13 cellular contexts compared by ENCODE assay signal in the genomic region with DNA sequence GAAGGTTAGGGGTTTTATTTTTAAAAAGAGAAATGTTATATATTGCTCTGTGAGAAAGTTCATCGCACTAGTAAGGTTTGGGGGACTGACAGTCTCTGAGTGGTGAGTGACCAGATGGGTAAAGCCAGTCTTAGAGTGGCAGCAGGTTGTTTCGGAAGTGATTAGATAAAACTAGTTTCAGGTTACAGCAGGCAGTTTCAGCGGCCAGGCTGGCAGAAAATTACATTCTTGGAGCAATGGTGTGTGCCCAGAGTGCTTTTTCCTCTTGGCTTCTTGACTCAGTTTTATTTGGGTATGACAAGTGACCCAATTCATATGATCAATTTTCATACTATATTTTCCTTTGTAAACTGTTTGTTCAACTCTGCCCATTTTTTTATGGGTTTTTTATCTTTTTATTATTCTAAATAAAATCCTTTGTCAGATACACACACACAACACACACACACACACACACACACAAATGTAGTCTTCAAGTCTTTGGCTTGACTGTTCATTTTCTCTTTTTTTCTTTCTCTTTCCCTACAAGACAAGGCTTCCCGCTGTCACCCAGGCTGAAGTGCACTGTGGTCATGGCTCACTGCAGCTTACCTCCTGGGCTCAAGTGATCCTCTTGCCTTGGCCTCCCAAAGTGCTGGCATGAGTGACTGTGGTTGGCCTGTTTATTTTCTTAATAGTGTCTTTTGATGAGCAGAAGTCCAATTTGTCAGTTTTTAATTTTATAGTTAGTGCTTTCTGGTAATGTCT. TPM values are rescaled to one million over a fixed set of nuclear protein-coding genes. Genes with fewer than 3 reads are reported as not detected.
DNase-seq lines count a peak whose midpoint lies in the region; ATAC-seq and TF ChIP-seq lines count a peak whose summit lies in the region.
"Had no signal": no experiment of that assay in that cellular context is flagged by ENCODE, and none has a peak within 500 bp of the region (broad histone marks: within the 10 kb centered on the region; RNA-seq: fewer than 3 reads in every experiment).

No MANE protein-coding gene starts in this region.

- no peaks in the 10 kb centered on the region for H3K27me3 ChIP-seq in neural progenitor cell
- H3K27me3 ChIP-seq in spleen (replicated peaks in 1 of 7) = no peaks in the 10 kb centered on the region
- H3K27me3 ChIP-seq: SJCRH30 had no signal

- 79 to 90% (median 89%) methylated on average over 4 of the region's 4 CpGs for WGBS in spleen, 5 donors

- no peak for ATAC-seq in HG03439 (IDR thresholded peaks at IDR 0.05; ENCODE audit: unreplicated experiment)
- ATAC-seq: stimulated activated naive CD8-positive, alpha-beta T cell treated with anti-CD3 and anti-CD28 coated beads, Interleukin-15, Interleukin-2, amounts not matched to agents 100 U/mL and 50 U/mL, for 24 hours had no signal

- no peaks in the 10 kb centered on the region for H3F3A ChIP-seq in neural progenitor cell (ENCODE audit: low read depth)

- H4K20me1 ChIP-seq in neural progenitor cell (ENCODE audit: low read depth) = no peaks in the 10 kb centered on the region

- CTCF ChIA-PET in activated CD4-positive, alpha-beta T cell treated with anti-CD3 and anti-CD28 coated beads, Interleukin-2, amount 10 ng/mL, durations not matched to agents 7 days and 5 days (lab: Charles Lee) = interaction anchor here (1.2 kb wide), 1 partner anchor 10 kb away, joined by 3 read pairs; no protein-coding TSS in a partner anchor

- H3K27me3 Mint-ChIP-seq in neural progenitor cell (ENCODE audit: insufficient read depth, low read depth) = no peaks in the 10 kb centered on the region
- no peaks in the 10 kb centered on the region for H3K27me3 Mint-ChIP-seq in activated CD4-positive, alpha-beta T cell treated with anti-CD3 and anti-CD28 coated beads, Interleukin-2, amount 10 ng/mL, durations not matched to agents 7 days and 5 days
- H3K27me3 Mint-ChIP-seq: activated CD4-positive, alpha-beta memory T cell treated with anti-CD3 and anti-CD28 coated beads, Interleukin-2, amount 10 ng/mL, durations not matched to agents 7 days and 5 days had no signal

- no peak overlapping the region for H3K27ac Mint-ChIP-seq in neural progenitor cell
- no peak overlapping the region for H3K27ac Mint-ChIP-seq in activated CD4-positive, alpha-beta T cell treated with anti-CD3 and anti-CD28 coated beads, Interleukin-2, amount 10 ng/mL, durations not matched to agents 7 days and 5 days
- H3K27ac Mint-ChIP-seq: activated CD4-positive, alpha-beta memory T cell treated with anti-CD3 and anti-CD28 coated beads, Interleukin-2, amount 10 ng/mL, durations not matched to agents 7 days and 5 days had no signal

- H3K79me2 ChIP-seq in neural progenitor cell (ENCODE audit: low read depth) = peaks cover 75% of the 10 kb centered on the region

- H3K9me3 ChIP-seq in neural progenitor cell (ENCODE audit: low read depth) (no peaks in the 10 kb centered on the region), spleen (peaks cover 0 to 27% (median 22%) of the 10 kb centered on the region in 8 donors)
- H3K9me3 ChIP-seq: SJCRH30 had no signal

- no peak overlapping the region for H3K9ac ChIP-seq in neural progenitor cell

- no peak for TF ChIP-seq POLR2A in spleen (IDR thresholded peaks at IDR 0.05)

- H3K4me3 ChIP-seq in astrocyte of the cerebellum (ENCODE audit: low read depth, low read length) (no peak overlapping the region), neural progenitor cell (no peak overlapping the region), spleen (no peak overlapping the region)
- H3K4me3 ChIP-seq: SJCRH30 had no signal

- DNase-seq in H4 (ENCODE audit: low spot score) (peak; percentile 37), NCI-H2029 treated with DMSO at 0.1 percent for 48 hours (lab: John Stamatoyannopoulos, UW) (peak; percentile 42), astrocyte of the cerebellum (ENCODE audit: low read depth) (peak; percentile 11), neural progenitor cell (ENCODE audit: low spot score) (peak; percentile 2), substantia nigra (lab: John Stamatoyannopoulos, UW) (no peak), spleen (no peak)
- no peak for DNase-seq in activated CD4-positive, alpha-beta T cell treated with anti-CD3 and anti-CD28 coated beads, Interleukin-2, amount 10 ng/mL, durations not matched to agents 7 days and 5 days
- DNase-seq: activated CD4-positive, alpha-beta memory T cell treated with anti-CD3 and anti-CD28 coated beads, Interleukin-2, amount 10 ng/mL, durations not matched to agents 7 days and 5 days; DND-41; small intestine; stimulated activated naive CD8-positive, alpha-beta T cell treated with anti-CD3 and anti-CD28 coated beads, Interleukin-15, Interleukin-2, amounts not matched to agents 100 U/mL and 50 U/mL, for 24 hours had no signal

- H3K4me1 Mint-ChIP-seq in neural progenitor cell = no peaks in the 10 kb centered on the region
- H3K4me1 Mint-ChIP-seq in activated CD4-positive, alpha-beta T cell treated with anti-CD3 and anti-CD28 coated beads, Interleukin-2, amount 10 ng/mL, durations not matched to agents 7 days and 5 days = no peaks in the 10 kb centered on the region
- H3K4me1 Mint-ChIP-seq: activated CD4-positive, alpha-beta memory T cell treated with anti-CD3 and anti-CD28 coated beads, Interleukin-2, amount 10 ng/mL, durations not matched to agents 7 days and 5 days had no signal

- H3K27ac ChIP-seq in neural progenitor cell (no peak overlapping the region), substantia nigra (ENCODE audit: low read depth, low read length, poor library complexity, severe bottlenecking) (no peak overlapping the region), spleen (no peak overlapping the region)
- H3K27ac ChIP-seq: SJCRH30 had no signal

- intact Hi-C loops in spleen (cut with DNase I; ENCODE audit: low total_unique reads) = no loop called here

- no peak overlapping the region for H3K4me2 ChIP-seq in neural progenitor cell

- H2AFZ ChIP-seq in neural progenitor cell (replicated peaks) = no peak overlapping the region

- H3K36me3 Mint-ChIP-seq in neural progenitor cell = peaks cover 23% of the 10 kb centered on the region
- H3K36me3 Mint-ChIP-seq in activated CD4-positive, alpha-beta T cell treated with anti-CD3 and anti-CD28 coated beads, Interleukin-2, amount 10 ng/mL, durations not matched to agents 7 days and 5 days (ENCODE audit: low read depth) = peaks cover 26% of the 10 kb centered on the region

- H3K4me3 Mint-ChIP-seq in neural progenitor cell = no peak overlapping the region
- no peak overlapping the region for H3K4me3 Mint-ChIP-seq in activated CD4-positive, alpha-beta T cell treated with anti-CD3 and anti-CD28 coated beads, Interleukin-2, amount 10 ng/mL, durations not matched to agents 7 days and 5 days
- H3K4me3 Mint-ChIP-seq: activated CD4-positive, alpha-beta memory T cell treated with anti-CD3 and anti-CD28 coated beads, Interleukin-2, amount 10 ng/mL, durations not matched to agents 7 days and 5 days had no signal

- in situ Hi-C loops in astrocyte of the cerebellum (cut with HindIII; ENCODE audit: low sequenced_read_pairs) = no loop called here

- POLR2A ChIA-PET in activated CD4-positive, alpha-beta T cell treated with anti-CD3 and anti-CD28 coated beads, Interleukin-2, amount 10 ng/mL, durations not matched to agents 7 days and 5 days (lab: Charles Lee) = no interaction called here

- no peak for TF ChIP-seq CTCF in astrocyte of the cerebellum (IDR thresholded peaks at IDR 0.05; ENCODE audit: low read depth, low read length, missing control alignments)
- no peak for TF ChIP-seq CTCF in neural progenitor cell (IDR thresholded peaks at IDR 0.05)
- TF ChIP-seq CTCF in spleen (IDR thresholded peaks at IDR 0.05 in 8 of 11, conservative IDR thresholded peaks at IDR 0.05 in 3 of 11) = no peak

- peaks cover 43% of the 10 kb centered on the region for H3K9me3 Mint-ChIP-seq in neural progenitor cell
- H3K9me3 Mint-ChIP-seq in activated CD4-positive, alpha-beta T cell treated with anti-CD3 and anti-CD28 coated beads, Interleukin-2, amount 10 ng/mL, durations not matched to agents 7 days and 5 days = peaks cover 15% of the 10 kb centered on the region

- H3K4me1 ChIP-seq in neural progenitor cell = no peaks in the 10 kb centered on the region
- peaks cover 0 to 21% (median 0%) of the 10 kb centered on the region in 6 donors for H3K4me1 ChIP-seq in spleen
- H3K4me1 ChIP-seq: SJCRH30 had no signal

- H3K36me3 ChIP-seq in neural progenitor cell = no peaks in the 10 kb centered on the region
- H3K36me3 ChIP-seq in spleen = peaks cover 0 to 16% (median 0%) of the 10 kb centered on the region in 6 donors
- H3K36me3 ChIP-seq: SJCRH30 had no signal

RNA-seq across cellular contexts. Expression of gene RALBP1, which starts 30.9 kb away (rescaled TPM):
- total RNA-seq in H4 (2014; rRNA removed; shearing (Covaris generic)) = 49.0 and 53.8 TPM in 2 replicates
- total RNA-seq in neural progenitor cell (ENCODE audit: low replicate concordance) (61.5 and 84.7 TPM in 2 replicates), spleen (10 to 100 TPM; 44.3 to 76.4 (median 54.0) TPM)
- 10 to 100 TPM; 13.6 to 27.5 (median 17.8) TPM for polyA plus RNA-seq in spleen
- 10 to 100 TPM; 47.3 to 48.4 TPM for total RNA-seq in activated CD4-positive, alpha-beta T cell treated with anti-CD3 and anti-CD28 coated beads, Interleukin-2, amount 10 ng/mL, durations not matched to agents 7 days and 5 days

Comparison
In these comparisons a context has a peak if more than half of its experiments do, and no peak if none do; other contexts are left out.
1. DNase-seq: peak in H4 (single experiment), NCI-H2029 treated with DMSO at 0.1 percent for 48 hours (single experiment), astrocyte of the cerebellum (single experiment) and neural progenitor cell (single experiment); none in substantia nigra (0 of 49), spleen (single experiment) and activated CD4-positive, alpha-beta T cell treated with anti-CD3 and anti-CD28 coated beads, Interleukin-2, amount 10 ng/mL, durations not matched to agents 7 days and 5 days (single experiment).